ENCODE assay signal across 8 cellular contexts in genomic region chr2:218659988-218660358, GRCh38. TPM values are rescaled to one million over a fixed set of nuclear protein-coding genes. Genes with fewer than 3 reads are reported as not detected.
A peak's percentile ranks its signal among the peaks of the same experiment; 100 is the strongest.
DNase-seq lines count a peak whose midpoint lies in the region; ATAC-seq and TF ChIP-seq lines count a peak whose summit lies in the region.

No MANE protein-coding gene starts in this region.

- H3K4ac ChIP-seq in H9 (ENCODE audit: low read depth, low read length) = no peak overlapping the region

- H3K4me3 Mint-ChIP-seq in H9 (peak overlapping the region; percentile 91 to 97), activated B cell treated with CpG ODN at 0.5 μM for 24 hours (peak overlapping the region; percentile 99)

- no peaks in the 10 kb centered on the region for H3K27me3 ChIP-seq in H9 (ENCODE audit: insufficient read depth, low read length)
- H3K27me3 ChIP-seq in right cardiac atrium (ENCODE audit: control insufficient read depth, insufficient read depth) = no peaks in the 10 kb centered on the region
- H3K27me3 ChIP-seq in smooth muscle cell (ENCODE audit: low read depth) = no peaks in the 10 kb centered on the region

- CTCF ChIA-PET in activated B cell treated with CpG ODN at 0.5 μM for 24 hours (lab: Charles Lee) = interaction anchor here (0.9 to 3.1 kb wide), 9 partner anchors 10 to 253 kb away, joined by 3 to 27 read pairs (median 10); partner anchors contain the start of genes RNF25, STK36 and TTLL4

- peak overlapping the region; percentile 99 for H3K4me2 ChIP-seq in H9 (ENCODE audit: insufficient read depth, insufficient read length, low read length)
- peak overlapping the region; percentile 83 for H3K4me2 ChIP-seq in smooth muscle cell

- H3K4me1 ChIP-seq in H9 (ENCODE audit: insufficient read depth, low read length) (peaks cover 2% of the 10 kb centered on the region; the same call in 1 of the 2 replicates), right cardiac atrium (ENCODE audit: control insufficient read depth, insufficient read depth, low read length) (no peaks in the 10 kb centered on the region), smooth muscle cell (ENCODE audit: low read depth) (peaks cover 6% of the 10 kb centered on the region)

- H3K36me3 Mint-ChIP-seq in H9 (ENCODE audit: insufficient read depth in 1 of 3, low read depth in 3 of 3) (peaks cover 29 to 59% (median 55%) of the 10 kb centered on the region in 3 experiments), activated B cell treated with CpG ODN at 0.5 μM for 24 hours (ENCODE audit: low read depth) (peaks cover 68% of the 10 kb centered on the region)

- H3K79me2 ChIP-seq in H9 (ENCODE audit: insufficient read depth, low read length) = no peaks in the 10 kb centered on the region
- H3K79me2 ChIP-seq in smooth muscle cell (ENCODE audit: low read depth) = peaks cover 8% of the 10 kb centered on the region

- no peak overlapping the region for H2AFZ ChIP-seq in H9 (ENCODE audit: low read length)
- H2AFZ ChIP-seq in smooth muscle cell (ENCODE audit: low read depth) = peak overlapping the region; percentile 92

- H4K91ac ChIP-seq in H9 (ENCODE audit: insufficient read length, low read depth, low read length) = no peak overlapping the region

- no peak overlapping the region for H3K14ac ChIP-seq in H9 (ENCODE audit: insufficient read depth, low read length)

- H3K9ac ChIP-seq in H9 (ENCODE audit: extremely low read depth, insufficient read length, low read length) (peak overlapping the region; percentile 61), smooth muscle cell (ENCODE audit: low read depth) (no peak overlapping the region)

- H2BK120ac ChIP-seq in H9 (ENCODE audit: low read depth, low read length, poor library complexity, severe bottlenecking) = no peak overlapping the region

- intact Hi-C loops in activated B cell treated with CpG ODN at 0.5 μM for 24 hours (cut with micrococcal nuclease) = loop anchor here (1.0 to 5.0 kb wide), 10 partner anchors 12 to 517 kb away; partner anchors contain the start of genes AAMP, CNOT9, CNPPD1 and PNKD
- intact Hi-C loops in right cardiac atrium (cut with DNase I) = no loop called here

- no peak overlapping the region for H3K27ac ChIP-seq in H9 (ENCODE audit: insufficient read length, low read depth, low read length)
- H3K27ac ChIP-seq in right cardiac atrium (ENCODE audit: low read length) = peak overlapping the region; percentile 16
- H3K27ac ChIP-seq in smooth muscle cell (ENCODE audit: low read depth) = no peak overlapping the region

- H3K23me2 ChIP-seq in H9 (ENCODE audit: insufficient read length, low read depth, low read length, poor library complexity, severe bottlenecking) = peaks cover 11% of the 10 kb centered on the region

- no peak overlapping the region for H4K8ac ChIP-seq in H9 (replicated peaks; ENCODE audit: insufficient read length, low read depth, low read length)

- no peaks in the 10 kb centered on the region for H3K79me1 ChIP-seq in H9 (ENCODE audit: insufficient read depth, low read depth, low read length, poor library complexity, severe bottlenecking)

- H2AK5ac ChIP-seq in H9 (ENCODE audit: insufficient read length, low read length) = no peak overlapping the region

- no peak overlapping the region for H2BK20ac ChIP-seq in H9 (ENCODE audit: low read depth, low read length, poor library complexity, severe bottlenecking)

- H3K27ac Mint-ChIP-seq in H9 = peak overlapping the region in 2 of 3 experiments; percentile 91 to 96; a peak in 2 of 7 replicates
- H3K27ac Mint-ChIP-seq in activated B cell treated with CpG ODN at 0.5 μM for 24 hours = peak overlapping the region; percentile 93

- H3K9me3 ChIP-seq in H9 (ENCODE audit: control insufficient read depth, low read depth, low read length) (no peaks in the 10 kb centered on the region), right cardiac atrium (ENCODE audit: control insufficient read depth, low read length) (no peaks in the 10 kb centered on the region), smooth muscle cell (replicated peaks; ENCODE audit: low read depth) (no peaks in the 10 kb centered on the region)

- no peak overlapping the region for H3K18ac ChIP-seq in H9 (ENCODE audit: insufficient read length, low read depth, low read length)

- H3K9me3 Mint-ChIP-seq in H9 (no peaks in the 10 kb centered on the region), activated B cell treated with CpG ODN at 0.5 μM for 24 hours (no peaks in the 10 kb centered on the region)

- no peaks in the 10 kb centered on the region for H3K36me3 ChIP-seq in smooth muscle cell (ENCODE audit: low read depth)

- H4K20me1 ChIP-seq in H9 (ENCODE audit: control insufficient read depth, insufficient read depth, insufficient read length) (no peaks in the 10 kb centered on the region), smooth muscle cell (ENCODE audit: low read depth) (no peaks in the 10 kb centered on the region)

- no peak overlapping the region for H2BK15ac ChIP-seq in H9 (ENCODE audit: low read depth, low read length)

- no peaks in the 10 kb centered on the region for H3K27me3 Mint-ChIP-seq in H9 (ENCODE audit: low read depth)
- no peaks in the 10 kb centered on the region for H3K27me3 Mint-ChIP-seq in activated B cell treated with CpG ODN at 0.5 μM for 24 hours

- POLR2A ChIA-PET in activated B cell treated with CpG ODN at 0.5 μM for 24 hours (lab: Charles Lee) = interaction anchor here (0.6 to 4.7 kb wide), 11 partner anchors 7 to 728 kb away, joined by 3 to 61 read pairs (median 6); partner anchors contain the start of genes DNPEP, RNF25, STK36 and TTLL4

- no peak overlapping the region for H3K23ac ChIP-seq in H9 (ENCODE audit: insufficient read length, low read depth, low read length)

- TF ChIP-seq CTCF in H9 (conservative IDR thresholded peaks at IDR 0.05) (no peak), activated B cell treated with CpG ODN at 0.5 μM for 24 hours (IDR thresholded peaks at IDR 0.05) (no peak), smooth muscle cell (IDR thresholded peaks at IDR 0.05; ENCODE audit: borderline replicate concordance, insufficient read depth, poor library complexity, severe bottlenecking) (no peak)

- no peak for DNase-seq in H9
- no peak for DNase-seq in activated B cell treated with CpG ODN at 0.5 μM for 24 hours
- no peak for DNase-seq in right cardiac atrium
- no peak for DNase-seq in smooth muscle cell (lab: John Stamatoyannopoulos, UW; ENCODE audit: unreplicated experiment)
- no peak for DNase-seq in NCI-H510A treated with DMSO at 0.1 percent for 48 hours (lab: John Stamatoyannopoulos, UW)
- DNase-seq in activated CD4-positive, CD25-positive, alpha-beta regulatory T cell (lab: John Stamatoyannopoulos, UW) = no peak
- no peak for DNase-seq in anterior cingulate cortex (lab: John Stamatoyannopoulos, UW)
- no peak for DNase-seq in NCI-H1092 treated with DMSO at 0.1 percent for 48 hours (lab: John Stamatoyannopoulos, UW)

- H3K4me3 ChIP-seq in right cardiac atrium (ENCODE audit: low read length) (peak overlapping the region; percentile 84), smooth muscle cell (peak overlapping the region; percentile 88)

- H4K5ac ChIP-seq in H9 (ENCODE audit: insufficient read length, low read depth, low read length) = no peak overlapping the region

- H3T11ph ChIP-seq in H9 (ENCODE audit: low read length) = no peak overlapping the region

- H3K56ac ChIP-seq in H9 (ENCODE audit: insufficient read length, low read depth, low read length) = no peak overlapping the region

- no peak overlapping the region for H2BK12ac ChIP-seq in H9 (ENCODE audit: insufficient read length, low read depth, low read length)

- H3K4me1 Mint-ChIP-seq in H9 = peaks cover 11 to 12% of the 10 kb centered on the region in 2 experiments
- peaks cover 31% of the 10 kb centered on the region for H3K4me1 Mint-ChIP-seq in activated B cell treated with CpG ODN at 0.5 μM for 24 hours

- WGBS in H9 (ENCODE audit: extremely low coverage, insufficient read length, low lambda C conversion rate) = no CpG with 5 or more reads among the region's 8 CpGs
- 16% methylated on average over 8 of the region's 8 CpGs for WGBS in right cardiac atrium
- 27% methylated on average over 8 of the region's 8 CpGs for WGBS in smooth muscle cell (ENCODE audit: low lambda C conversion rate)

- peaks cover 3% of the 10 kb centered on the region for H3F3A ChIP-seq in smooth muscle cell (ENCODE audit: low read depth)

- no peak for ATAC-seq in activated B cell treated with CpG ODN at 0.5 μM for 24 hours (ENCODE audit: low read depth)
- no peak for ATAC-seq in right cardiac atrium

- H2BK5ac ChIP-seq in H9 (ENCODE audit: insufficient read length, low read length) = no peak overlapping the region

RNA-seq across cellular contexts. Expression of gene BCS1L, which starts 0.5 kb away (rescaled TPM):
- total RNA-seq in H9 (2021) = 39.1 and 44.1 TPM in 2 replicates
- total RNA-seq in activated B cell treated with CpG ODN at 0.5 μM for 24 hours = 66.9 and 75.1 TPM in 2 replicates
- total RNA-seq in right cardiac atrium = 10 to 100 TPM; 29.2 to 46.1 (median 32.7) TPM
- polyA plus RNA-seq in right cardiac atrium = 32.8 TPM
- total RNA-seq in smooth muscle cell = 23.8 and 44.3 TPM in 2 replicates
- 39.5 and 41.1 TPM in 2 replicates for polyA plus RNA-seq in smooth muscle cell

RNA-seq across cellular contexts. Expression of gene ZNF142, which starts 0.6 kb away (rescaled TPM):
- total RNA-seq in H9 (2021) (41.4 and 43.4 TPM in 2 replicates), activated B cell treated with CpG ODN at 0.5 μM for 24 hours (44.9 and 63.6 TPM in 2 replicates), right cardiac atrium (10 to 100 TPM; 14.4 to 17.1 (median 15.3) TPM), smooth muscle cell (3.9 and 5.8 TPM in 2 replicates)
- polyA plus RNA-seq in right cardiac atrium (7.9 TPM), smooth muscle cell (6.9 and 7.3 TPM in 2 replicates)

RNA-seq across cellular contexts. Expression of gene RNF25, which starts 11.8 kb away (rescaled TPM):
- 35.3 and 40.7 TPM in 2 replicates for total RNA-seq in H9 (2021)
- total RNA-seq in activated B cell treated with CpG ODN at 0.5 μM for 24 hours = 29.7 and 35.1 TPM in 2 replicates
- total RNA-seq in right cardiac atrium = 10 to 100 TPM; 16.6 to 20.8 (median 17.7) TPM
- polyA plus RNA-seq in right cardiac atrium = 14.7 TPM
- 43.1 and 44.3 TPM in 2 replicates for total RNA-seq in smooth muscle cell
- polyA plus RNA-seq in smooth muscle cell = 33.5 and 36.1 TPM in 2 replicates

RNA-seq across cellular contexts. Expression of gene STK36, which starts 11.9 kb away (rescaled TPM):
- total RNA-seq in H9 (2021) (32.7 and 38.7 TPM in 2 replicates), activated B cell treated with CpG ODN at 0.5 μM for 24 hours (24.2 and 29.2 TPM in 2 replicates), right cardiac atrium (10 to 100 TPM in 2 of 4 donors, 1 to 10 TPM in 2; 8.3 to 11.2 (median 10.0) TPM), smooth muscle cell (22.2 and 22.7 TPM in 2 replicates)
- polyA plus RNA-seq in right cardiac atrium (8.8 TPM), smooth muscle cell (18.8 and 32.3 TPM in 2 replicates)

RNA-seq across cellular contexts. Expression of gene TTLL4, which starts 50.7 kb away (rescaled TPM):
- total RNA-seq in H9 (2021) = 91.4 and 96.4 TPM in 2 replicates
- 36.0 and 37.2 TPM in 2 replicates for total RNA-seq in activated B cell treated with CpG ODN at 0.5 μM for 24 hours
- total RNA-seq in right cardiac atrium = 10 to 100 TPM in 1 of 4 donors, 1 to 10 TPM in 3; 5.7 to 15.8 (median 8.3) TPM
- polyA plus RNA-seq in right cardiac atrium = 5.4 TPM
- total RNA-seq in smooth muscle cell = 21.5 and 38.3 TPM in 2 replicates
- polyA plus RNA-seq in smooth muscle cell = 22.5 and 24.3 TPM in 2 replicates
